ENCODE assay signal across 9 cellular contexts in the genomic region with DNA sequence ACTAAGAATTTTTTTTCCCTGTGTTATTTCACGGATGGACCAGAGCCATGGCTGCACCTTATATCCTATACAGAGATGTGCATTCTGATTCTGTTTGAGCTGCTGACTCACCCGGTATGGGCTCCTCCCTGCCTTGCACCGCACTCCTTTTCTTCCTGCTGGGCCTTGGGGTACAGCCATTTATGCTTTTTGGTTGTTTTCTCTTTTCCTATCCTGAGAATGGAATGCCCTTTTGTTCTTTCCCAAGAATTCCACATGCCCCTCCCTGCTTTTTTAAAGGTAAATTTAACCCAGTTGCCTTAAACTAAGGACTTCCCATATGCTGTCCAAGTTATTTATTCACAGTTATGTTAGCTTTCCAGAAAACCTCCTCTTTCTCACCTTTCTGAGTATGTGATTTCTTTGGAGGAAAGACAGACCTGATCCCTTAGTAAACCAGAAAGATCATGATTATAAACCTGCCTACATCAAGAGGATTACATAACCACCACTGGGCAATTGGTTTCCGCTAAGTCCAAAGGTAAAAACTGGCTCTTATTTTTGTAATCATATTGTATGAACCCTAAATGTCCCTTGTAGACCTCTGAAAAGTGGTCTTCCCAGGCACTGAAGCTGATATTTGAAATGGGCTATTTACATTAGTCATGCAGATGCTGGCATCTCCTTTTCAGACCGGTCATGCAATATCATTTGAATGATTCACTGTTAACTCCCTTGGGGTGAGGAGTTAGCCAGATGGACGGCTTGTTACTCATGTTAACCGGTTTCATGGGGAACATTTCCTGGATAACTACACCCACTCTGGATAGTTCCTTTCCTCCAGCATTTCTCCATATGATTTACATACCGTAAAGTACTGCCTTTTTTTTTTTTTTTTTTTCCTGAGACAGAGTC. TPM values are rescaled to one million over a fixed set of nuclear protein-coding genes. Genes with fewer than 3 reads are reported as not detected.
A peak's percentile ranks its signal among the peaks of the same experiment; 100 is the strongest.
DNase-seq lines count a peak whose midpoint lies in the region; ATAC-seq and TF ChIP-seq lines count a peak whose summit lies in the region.
"Had no signal": no experiment of that assay in that cellular context is flagged by ENCODE, and none has a peak within 500 bp of the region (broad histone marks: within the 10 kb centered on the region; RNA-seq: fewer than 3 reads in every experiment).

No MANE protein-coding gene starts in this region.

- H3K27me3 ChIP-seq in gastrocnemius medialis: no peaks in the 10 kb centered on the region

- ATAC-seq in gastrocnemius medialis: peak; percentile 90 to 93
- ATAC-seq in HG02763 (IDR thresholded peaks at IDR 0.05; ENCODE audit: unreplicated experiment): no peak
- ATAC-seq in GM21390 (IDR thresholded peaks at IDR 0.05; ENCODE audit: unreplicated experiment): no peak

- intact Hi-C loops in gastrocnemius medialis (cut with DNase I; ENCODE audit: low total_unique reads): loop anchor here (5.0 kb wide), 1 partner anchor 43 kb away; no protein-coding TSS in a partner anchor

- in situ Hi-C loops in gastrocnemius medialis (cut with MboI; ENCODE audit: low sequenced_read_pairs in 4 of 4): no loop called here

- no peak overlapping the region for H3K4me3 ChIP-seq in gastrocnemius medialis

- H3K36me3 ChIP-seq in gastrocnemius medialis: peaks cover 0 to 16% of the 10 kb centered on the region in 2 donors

- H3K27ac ChIP-seq in gastrocnemius medialis: peak overlapping the region; percentile 11 to 53 (median 42)

- H3K9me3 ChIP-seq in gastrocnemius medialis: no peaks in the 10 kb centered on the region

- DNase-seq in GM04504 (ENCODE audit: low read depth): peak; percentile 92
- peak; percentile 81 to 89 for DNase-seq in SW 1271 (lab: John Stamatoyannopoulos, UW)
- peak; percentile 71 for DNase-seq in foreskin melanocyte
- peak; percentile 23 to 46 for DNase-seq in gastrocnemius medialis
- DNase-seq in NCI-H2227 (lab: John Stamatoyannopoulos, UW; ENCODE audit: unreplicated experiment): no peak
- no peak for DNase-seq in stimulated activated CD4-positive, alpha-beta T cell treated with anti-CD3 and anti-CD28 coated beads, Interleukin-4, amount 100 ng/mL, for 1 hour
- DNase-seq: head of caudate nucleus had no signal

- TF ChIP-seq POLR2A in gastrocnemius medialis (IDR thresholded peaks at IDR 0.05): no peak

- no peak for TF ChIP-seq CTCF in gastrocnemius medialis (IDR thresholded peaks at IDR 0.05 in 4 of 5, conservative IDR thresholded peaks at IDR 0.05 in 1 of 5)

- H3K4me1 ChIP-seq in gastrocnemius medialis: peaks cover 0 to 16% of the 10 kb centered on the region in 2 donors

RNA-seq across cellular contexts. Expression of gene TMOD3, which starts 45.5 kb away (rescaled TPM):
- 1 to 10 TPM; 6.2 to 9.2 (median 6.7) TPM for total RNA-seq in gastrocnemius medialis

Comparison
In these comparisons a context has a peak if more than half of its experiments do, and no peak if none do; other contexts are left out.
1. DNase-seq: peak in GM04504 (single experiment), SW 1271 (2 of 2), foreskin melanocyte (single experiment) and gastrocnemius medialis (2 of 2); none in NCI-H2227 (single experiment) and stimulated activated CD4-positive, alpha-beta T cell treated with anti-CD3 and anti-CD28 coated beads, Interleukin-4, amount 100 ng/mL, for 1 hour (single experiment).
2. ATAC-seq: peak in gastrocnemius medialis (2 of 2); none in HG02763 (single experiment) and GM21390 (single experiment).